ENCODE assay signal across 10 cellular contexts in genomic region chr5:41794478-41794877, GRCh38.
DNase-seq lines count a peak whose midpoint lies in the region; TF ChIP-seq lines count a peak whose summit lies in the region.
"Had no signal": no experiment of that assay in that cellular context is flagged by ENCODE, and none has a peak within 500 bp of the region (broad histone marks: within the 10 kb centered on the region; RNA-seq: fewer than 3 reads in every experiment).

No MANE protein-coding gene starts in this region.

- TF ChIP-seq RAD21 in SK-N-SH (IDR thresholded peaks at IDR 0.05; ENCODE audit: low read length) = no peak

- in situ Hi-C loops in GM13976 (cut with MboI; ENCODE audit: low sequenced_read_pairs, unreplicated experiment) = no loop called here

- TF ChIP-seq EP300 in SK-N-SH (IDR thresholded peaks at IDR 0.05; ENCODE audit: borderline replicate concordance in 1 of 2, low read depth in 1 of 2, low read length in 1 of 2) = peak; percentile 16 to 89; a peak in 2 of 4 replicates

- H3K4me3 ChIP-seq in SK-N-SH (ENCODE audit: low read depth in 2 of 2, low read length in 1 of 2) (0 out of 4 replicates have a peak overlapping the region, but pooled peaks of 1 of the 2 experiments have one; percentile 27), cardiac muscle cell (no peak overlapping the region)

- no peaks in the 10 kb centered on the region for H3K27me3 Mint-ChIP-seq in CD14-positive monocyte (ENCODE audit: low read depth in 3 of 3)
- H3K27me3 Mint-ChIP-seq: B cell had no signal

- peak overlapping the region; percentile 68 for H3K4me2 ChIP-seq in SK-N-SH

- H3K27ac Mint-ChIP-seq in CD14-positive monocyte = no peak overlapping the region
- H3K27ac Mint-ChIP-seq: B cell had no signal

- H3K4me3 Mint-ChIP-seq in CD14-positive monocyte = no peak overlapping the region
- H3K4me3 Mint-ChIP-seq: B cell had no signal

- WGBS in SK-N-SH (ENCODE audit: low lambda C conversion rate) = 4% methylated on average over 4 of the region's 4 CpGs

- no peaks in the 10 kb centered on the region for H3K9me3 ChIP-seq in SK-N-SH
- H3K9me3 ChIP-seq in cardiac muscle cell (ENCODE audit: low read depth) = no peaks in the 10 kb centered on the region
- H3K9me3 ChIP-seq: neutrophil had no signal

- H3K4me1 Mint-ChIP-seq in CD14-positive monocyte = no peaks in the 10 kb centered on the region
- H3K4me1 Mint-ChIP-seq: B cell had no signal

- POLR2A ChIA-PET in SK-N-SH (lab: Yijun Ruan, JAX) = interaction anchor here (0.6 kb wide), 1 partner anchor 345 kb away, joined by 3 read pairs; no protein-coding TSS in a partner anchor

- H3K27ac ChIP-seq in SK-N-SH (ENCODE audit: low read depth in 2 of 2, low read length in 1 of 2) (peak overlapping the region; percentile 92 to 93), cardiac muscle cell (peak overlapping the region; percentile 72)
- H3K27ac ChIP-seq: neutrophil had no signal

- intact Hi-C loops in CD14-positive monocyte (cut with micrococcal nuclease) = no loop called here

- peaks cover 11 to 12% of the 10 kb centered on the region in 2 donors for H3K36me3 Mint-ChIP-seq in CD14-positive monocyte

- H3K36me3 ChIP-seq in SK-N-SH (replicated peaks in 1 of 2; ENCODE audit: control insufficient read depth in 1 of 2, insufficient read depth in 2 of 2, low read length in 1 of 2) (peaks cover 0 to 5% of the 10 kb centered on the region in 2 experiments), cardiac muscle cell (no peaks in the 10 kb centered on the region)
- H3K36me3 ChIP-seq: neutrophil had no signal

- peaks cover 39 to 55% of the 10 kb centered on the region in 2 experiments for H3K4me1 ChIP-seq in SK-N-SH (ENCODE audit: control insufficient read depth in 1 of 2, insufficient read depth in 2 of 2, low read depth in 1 of 2, low read length in 1 of 2)
- H3K4me1 ChIP-seq in cardiac muscle cell (ENCODE audit: low read depth) = peaks cover 11% of the 10 kb centered on the region

- peaks cover 27% of the 10 kb centered on the region for H3F3A ChIP-seq in SK-N-SH (replicated peaks; ENCODE audit: insufficient read depth)

- peak; percentile 12 to 67 for DNase-seq in NCI-H2081 (lab: John Stamatoyannopoulos, UW)
- no peak for DNase-seq in NCI-H2081 treated with DMSO at 0.1 percent for 48 hours (lab: John Stamatoyannopoulos, UW)
- no peak for DNase-seq in SK-N-SH
- peak; percentile 48 to 93 for DNase-seq in cardiac muscle cell (ENCODE audit: low read depth in 1 of 2, low spot score in 1 of 2)
- DNase-seq in smooth muscle cell of the brain vasculature (ENCODE audit: low read depth, low spot score) = peak; percentile 65
- no peak for DNase-seq in germinal center (ENCODE audit: low spot score)
- no peak for DNase-seq in GM13976 (ENCODE audit: low spot score)
- no peak for DNase-seq in CD14-positive monocyte (ENCODE audit: low spot score)

- H3K9ac ChIP-seq in SK-N-SH = peak overlapping the region; percentile 62; the same call in 1 of the 2 replicates

- H3K79me2 ChIP-seq in SK-N-SH (ENCODE audit: insufficient read depth) = no peaks in the 10 kb centered on the region

- no peaks in the 10 kb centered on the region for H3K9me2 ChIP-seq in SK-N-SH

- CTCF ChIA-PET in SK-N-SH (lab: Yijun Ruan, JAX) = interaction anchor here (1.1 to 2.1 kb wide), 3 partner anchors 14 to 51 kb away, joined by 4 to 8 read pairs (median 4); no protein-coding TSS in a partner anchor

- TF ChIP-seq CTCF in SK-N-SH (IDR thresholded peaks at IDR 0.05) (no peak), cardiac muscle cell (IDR thresholded peaks at IDR 0.05; ENCODE audit: low read depth, low read length) (no peak), GM13976 (IDR thresholded peaks at IDR 0.05; ENCODE audit: borderline replicate concordance, control extremely low read depth, extremely low read depth, insufficient read depth, missing control alignments) (no peak), CD14-positive monocyte (IDR thresholded peaks at IDR 0.05) (no peak)

- H3K27me3 ChIP-seq in SK-N-SH (ENCODE audit: insufficient read depth) = no peaks in the 10 kb centered on the region
- no peaks in the 10 kb centered on the region for H3K27me3 ChIP-seq in cardiac muscle cell
- H3K27me3 ChIP-seq: neutrophil had no signal

- peaks cover 0 to 1% (median 0%) of the 10 kb centered on the region in 7 donors for H3K9me3 Mint-ChIP-seq in CD14-positive monocyte

- H4K20me1 ChIP-seq in SK-N-SH (ENCODE audit: insufficient read depth) = no peaks in the 10 kb centered on the region

- H2AFZ ChIP-seq in SK-N-SH (ENCODE audit: low read depth) = peak overlapping the region; percentile 81; the same call in 1 of the 2 replicates

TF ChIP-seq in SK-N-SH, 30 proteins besides CTCF, POLR2A, EP300 and RAD21:
- TF ChIP-seq USF2 (IDR thresholded peaks at IDR 0.05; ENCODE audit: borderline replicate concordance, low read depth, low read length) (no peak), RXRA (IDR thresholded peaks at IDR 0.05; ENCODE audit: borderline replicate concordance, low read depth) (peak; percentile 68; the same call in 1 of the 2 replicates), POLR2AphosphoS5 (IDR thresholded peaks at IDR 0.05; ENCODE audit: low read depth, low read length) (peak; percentile 62; the same call in 1 of the 2 replicates), YY1 (IDR thresholded peaks at IDR 0.05; ENCODE audit: low read depth) (no peak), RCOR1 (IDR thresholded peaks at IDR 0.05; ENCODE audit: low read length) (0 out of 2 replicates have a peak, but pooled peaks have one; percentile 8), FOSL2 (IDR thresholded peaks at IDR 0.05; ENCODE audit: borderline replicate concordance, low read depth) (peak; percentile 99), MAX (IDR thresholded peaks at IDR 0.05; ENCODE audit: low read depth) (peak; percentile 63; the same call in 1 of the 2 replicates), NFIC (IDR thresholded peaks at IDR 0.05; ENCODE audit: borderline replicate concordance) (peak; percentile 88), TCF12 (IDR thresholded peaks at IDR 0.05) (peak; percentile 93), JUND (IDR thresholded peaks at IDR 0.05) (peak; percentile 95), TEAD4 (IDR thresholded peaks at IDR 0.05; ENCODE audit: borderline replicate concordance, insufficient read depth) (peak; percentile 72; the same call in 1 of the 2 replicates), ELF1 (IDR thresholded peaks at IDR 0.05) (no peak)
- TF ChIP-seq, protein P1, sequence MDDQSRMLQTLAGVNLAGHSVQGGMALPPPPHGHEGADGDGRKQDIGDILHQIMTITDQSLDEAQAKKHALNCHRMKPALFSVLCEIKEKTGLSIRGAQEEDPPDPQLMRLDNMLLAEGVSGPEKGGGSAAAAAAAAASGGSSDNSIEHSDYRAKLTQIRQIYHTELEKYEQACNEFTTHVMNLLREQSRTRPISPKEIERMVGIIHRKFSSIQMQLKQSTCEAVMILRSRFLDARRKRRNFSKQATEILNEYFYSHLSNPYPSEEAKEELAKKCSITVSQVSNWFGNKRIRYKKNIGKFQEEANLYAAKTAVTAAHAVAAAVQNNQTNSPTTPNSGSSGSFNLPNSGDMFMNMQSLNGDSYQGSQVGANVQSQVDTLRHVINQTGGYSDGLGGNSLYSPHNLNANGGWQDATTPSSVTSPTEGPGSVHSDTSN (IDR thresholded peaks at IDR 0.05) = peak; percentile 77

Comparison
In these comparisons a context has a peak if more than half of its experiments do, and no peak if none do; other contexts are left out.
1. DNase-seq: peak in NCI-H2081 (2 of 2), cardiac muscle cell (2 of 2) and smooth muscle cell of the brain vasculature (single experiment); none in NCI-H2081 treated with DMSO at 0.1 percent for 48 hours (single experiment), SK-N-SH (single experiment), germinal center (single experiment), GM13976 (single experiment) and CD14-positive monocyte (single experiment).